8 cellular contexts compared by ENCODE assay signal in the genomic region with DNA sequence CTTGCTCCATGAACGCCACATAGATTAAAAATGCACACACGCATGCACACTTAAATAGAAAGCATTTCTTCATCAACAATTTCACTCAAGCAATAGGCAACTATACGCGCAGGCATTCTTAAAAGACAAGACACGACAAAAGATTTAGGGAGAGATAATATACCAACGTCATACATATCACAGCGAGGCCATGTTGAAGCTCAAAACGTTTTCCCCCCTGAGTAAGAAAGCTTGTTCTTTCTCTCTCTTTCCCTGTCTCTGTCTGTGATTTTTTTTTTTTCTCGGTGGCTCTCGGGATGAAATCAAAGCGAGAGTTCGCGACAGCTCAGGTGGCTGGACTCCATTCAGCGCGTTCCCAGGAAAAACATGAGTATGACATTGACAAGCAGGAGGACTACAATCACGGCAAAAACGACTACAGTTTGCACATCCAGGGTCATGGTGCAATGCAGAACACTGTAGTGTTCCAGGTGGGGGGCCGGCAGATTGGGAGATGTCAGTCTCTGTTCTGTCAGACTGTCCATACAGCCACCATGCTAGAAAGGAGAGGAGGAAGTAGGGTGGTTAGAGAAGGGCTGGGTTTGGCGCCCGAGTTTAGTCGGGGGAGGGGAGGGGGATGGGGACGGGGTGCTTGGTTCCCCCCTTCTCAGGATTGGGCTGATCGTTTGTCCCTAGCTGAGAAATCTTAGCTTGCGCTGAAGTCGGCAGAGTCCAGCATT. TPM values are rescaled to one million over a fixed set of nuclear protein-coding genes. Genes with fewer than 3 reads are reported as not detected.
DNase-seq lines count a peak whose midpoint lies in the region; ATAC-seq, FAIRE-seq and TF ChIP-seq lines count a peak whose summit lies in the region.

No MANE protein-coding gene starts in this region.

- no peaks in the 10 kb centered on the region for H4K20me1 ChIP-seq in GM12878 (ENCODE audit: control insufficient read depth, insufficient read depth)

- RAD21 ChIA-PET in GM12878 (lab: Charles Lee; ENCODE audit: unreplicated experiment), result interaction anchor here (1.1 to 1.8 kb wide), 2 partner anchors 8 to 11 kb away, joined by 4 to 5 read pairs; no protein-coding TSS in a partner anchor

- SMC1A ChIA-PET in GM12878 (lab: Charles Lee; ENCODE audit: uncharacterized antibody, unreplicated experiment), result interaction anchor here (0.7 to 2.2 kb wide), 5 partner anchors 10 to 25 kb away, joined by 3 to 8 read pairs (median 3); no protein-coding TSS in a partner anchor

- CTCF ChIA-PET in GM12878 (lab: Yijun Ruan, JAX), result interaction anchor here (2.4 kb wide), 1 partner anchor 67 kb away, joined by 8 read pairs; no protein-coding TSS in a partner anchor

- peak overlapping the region; percentile 89 for H3K4me2 ChIP-seq in GM12878 (ENCODE audit: control insufficient read depth, insufficient read depth)

- intact Hi-C loops in GM12878 (cut with micrococcal nuclease; ENCODE audit: unreplicated experiment), result loop anchor here (10.0 kb wide), 1 partner anchor 451 kb away; a partner anchor contains a TSS

- TF ChIP-seq CTCF in RWPE2 (IDR thresholded peaks at IDR 0.05; ENCODE audit: poor library complexity, severe bottlenecking), result no peak
- no peak for TF ChIP-seq CTCF in GM12878 (IDR thresholded peaks at IDR 0.05 in 2 of 3, conservative IDR thresholded peaks at IDR 0.05 in 1 of 3; ENCODE audit: control insufficient read depth in 2 of 3, extremely low read depth in 1 of 3, insufficient read depth in 1 of 3, low read depth in 3 of 3, low read length in 3 of 3)

- H3K36me3 ChIP-seq in RWPE2 (ENCODE audit: low read depth) (no peaks in the 10 kb centered on the region), GM12878 (ENCODE audit: control insufficient read depth in 2 of 2, insufficient read depth in 2 of 2, low read length in 1 of 2) (no peaks in the 10 kb centered on the region)

- no peaks in the 10 kb centered on the region for H3K27me3 ChIP-seq in RWPE2 (ENCODE audit: insufficient read depth, poor library complexity, severe bottlenecking)
- H3K27me3 ChIP-seq in GM12878 (replicated peaks in 1 of 2; ENCODE audit: control insufficient read depth in 2 of 2, insufficient read depth in 2 of 2, low read length in 1 of 2), result no peaks in the 10 kb centered on the region
- H3K27me3 ChIP-seq in layer of hippocampus (ENCODE audit: control insufficient read depth, insufficient read depth, low read length), result no peaks in the 10 kb centered on the region

- POLR2A ChIA-PET in GM12878 (lab: Charles Lee), result interaction anchor here (1.5 to 3.5 kb wide), 2 partner anchors 10 to 407 kb away, joined by 4 to 24 read pairs; no protein-coding TSS in a partner anchor

- BruUV-seq in GM12878 (replicated peaks; lab: Mats Ljungman, UMichigan), result no TSS peak

- peak overlapping the region; percentile 90 for H3K9ac ChIP-seq in GM12878 (ENCODE audit: control insufficient read depth, insufficient read depth, low read length)

- H3K4me1 ChIP-seq in RWPE2 (ENCODE audit: insufficient read depth, poor library complexity, severe bottlenecking) (no peaks in the 10 kb centered on the region), GM12878 (ENCODE audit: control insufficient read depth, insufficient read depth, low read length) (peaks cover 4% of the 10 kb centered on the region; the same call in 1 of the 2 replicates)

- H3K4me3 ChIP-seq in RWPE2 (ENCODE audit: severe bottlenecking) (peak overlapping the region; percentile 49), GM12878 (peak overlapping the region; percentile 71)

- FAIRE-seq in GM12878 (lab: Jason Lieb, UNC), result no peak

- ATAC-seq in HG02938 (IDR thresholded peaks at IDR 0.05; ENCODE audit: unreplicated experiment) (peak; percentile 28), RWPE2 (ENCODE audit: low read depth) (peak; percentile 19), GM12878 (peak; percentile 67)

- H3K27ac ChIP-seq in RWPE2 (ENCODE audit: poor library complexity, severe bottlenecking), result peak overlapping the region; percentile 59
- peak overlapping the region; percentile 90 for H3K27ac ChIP-seq in GM12878 (ENCODE audit: control insufficient read depth, insufficient read depth)
- peak overlapping the region; percentile 90 for H3K27ac ChIP-seq in layer of hippocampus (ENCODE audit: low read depth, low read length)

- TF ChIP-seq EP300 in GM12878 (IDR thresholded peaks at IDR 0.05; ENCODE audit: borderline replicate concordance in 1 of 2, control insufficient read depth in 1 of 2, low read depth in 2 of 2, low read length in 2 of 2), result no peak

- peak; percentile 32 to 33 for DNase-seq in NCI-H524 (lab: John Stamatoyannopoulos, UW)
- no peak for DNase-seq in NCI-H524 treated with DMSO at 0.1 percent for 48 hours (lab: John Stamatoyannopoulos, UW)
- no peak for DNase-seq in RWPE2 (ENCODE audit: low spot score)
- DNase-seq in GM12878 (ENCODE audit: low read depth, low spot score), result no peak
- DNase-seq in stimulated activated CD8-positive, alpha-beta memory T cell treated with anti-CD3 and anti-CD28 coated beads, Interleukin-4, amount 100 ng/mL, for 48 hours, result peak; percentile 40
- DNase-seq in Ammon's horn (ENCODE audit: low spot score), result no peak

- TF ChIP-seq RAD21 in GM12878 (IDR thresholded peaks at IDR 0.05; ENCODE audit: insufficient read depth, low read depth, low read length), result no peak

- in situ Hi-C loops in GM12878 (cut with MboI), result no loop called here

- H3K9me3 ChIP-seq in RWPE2 (ENCODE audit: severe bottlenecking) (no peaks in the 10 kb centered on the region), GM12878 (replicated peaks; ENCODE audit: control insufficient read depth, insufficient read depth, low read length) (no peaks in the 10 kb centered on the region)

- peak overlapping the region; percentile 55 for H2AFZ ChIP-seq in GM12878 (ENCODE audit: control insufficient read depth, low read depth, low read length)

- no peak for TF ChIP-seq POLR2A in GM12878 (IDR thresholded peaks at IDR 0.05; ENCODE audit: low read depth, low read length)

- WGBS in GM12878 (ENCODE audit: insufficient coverage, insufficient replicate concordance, low lambda C conversion rate, missing lambda C conversion rate), result 29% methylated on average over 21 of the region's 25 CpGs

- peaks cover 26% of the 10 kb centered on the region for H3K79me2 ChIP-seq in GM12878 (ENCODE audit: control insufficient read depth, insufficient read depth, low read length)

TF ChIP-seq in GM12878, 131 proteins besides CTCF, POLR2A, EP300 and RAD21:
- TF ChIP-seq YY1 (IDR thresholded peaks at IDR 0.05; ENCODE audit: low read depth, low read length) (peak; percentile 6; the same call in 1 of the 2 replicates), IKZF2 (IDR thresholded peaks at IDR 0.05) (no peak), POLR2AphosphoS5 (IDR thresholded peaks at IDR 0.05; ENCODE audit: low read length) (peak; percentile 30)

RNA-seq across cellular contexts. Expression of a gene that starts 30.7 kb away (rescaled TPM):
- 52.3 and 53.2 TPM in 2 replicates for total RNA-seq in GM12878 (2013; cell fraction: nucleolus; rRNA removed)
- 9.5 and 11.4 TPM in 2 replicates for total RNA-seq in GM12878 (2014; rRNA removed)
- 12.9 and 13.0 TPM in 2 replicates for total RNA-seq in GM12878 (2014; rRNA removed; fragmentation: Illumina TruSeq; extraction: Trizol)
- 21.9 and 23.1 TPM in 2 replicates for total RNA-seq in GM12878 (2021)
- polyA plus RNA-seq in GM12878 (2011; ENCODE audit: low read depth), result 10.5 TPM
- polyA plus RNA-seq in GM12878 (2011; rRNA removed), result 25.2 and 25.6 TPM in 2 replicates
- 17.5 and 18.2 TPM in 2 replicates for polyA plus RNA-seq in GM12878 (2011; cell fraction: cytosol; rRNA removed)
- 45.5 and 45.7 TPM in 2 replicates for polyA plus RNA-seq in GM12878 (2011; cell fraction: nucleus; rRNA removed)
- polyA plus RNA-seq in GM12878 (2012), result 14.6 and 16.8 TPM in 2 replicates
- polyA plus RNA-seq in GM12878 (2014; fragmentation: Illumina TruSeq; extraction: Trizol), result 15.5 and 17.0 TPM in 2 replicates
- polyA plus RNA-seq in GM12878 (2014; fragmentation: Nextera tagmentation; extraction: Ambion mirVana), result 1 to 10 TPM; 3.2 to 4.2 TPM
- 13.3 and 14.0 TPM in 2 replicates for polyA plus RNA-seq in GM12878 (2014; rRNA removed)
- polyA plus RNA-seq in GM12878 (2016; fragmentation: Nextera tagmentation; extraction: Ambion mirVana), result 10 to 100 TPM; 15.3 to 16.2 TPM
- polyA minus RNA-seq in GM12878 (2011; rRNA and poly(A)+ RNA removed), result 24.6 and 31.1 TPM in 2 replicates
- 6.1 and 7.5 TPM in 2 replicates for polyA minus RNA-seq in GM12878 (2011; cell fraction: cytosol; rRNA and poly(A)+ RNA removed)
- polyA minus RNA-seq in GM12878 (2011; cell fraction: nucleus; rRNA and poly(A)+ RNA removed), result 24.9 and 38.7 TPM in 2 replicates

Comparison
In these comparisons a context has a peak if more than half of its experiments do, and no peak if none do; other contexts are left out.
1. DNase-seq: peak in NCI-H524 (2 of 2) and stimulated activated CD8-positive, alpha-beta memory T cell treated with anti-CD3 and anti-CD28 coated beads, Interleukin-4, amount 100 ng/mL, for 48 hours (single experiment); none in NCI-H524 treated with DMSO at 0.1 percent for 48 hours (single experiment), RWPE2 (single experiment), GM12878 (single experiment) and Ammon's horn (single experiment).
2. Peak in every context shown above with its lines, with median percentiles within 50 percentile points of each other: ATAC-seq and H3K27ac ChIP-seq.